1 cellular context compared by ENCODE assay signal in genomic region chr1:234719454-234720258, GRCh38.
A peak's percentile ranks its signal among the peaks of the same experiment; 100 is the strongest.
TF ChIP-seq lines count a peak whose summit lies in the region.

No MANE protein-coding gene starts in this region.

TF ChIP-seq in HepG2, 621 proteins besides CTCF, POLR2A, EP300 and RAD21 (continued from another document and continues in another):
- TF ChIP-seq ZNF318 (CRISPR knock-in tag; IDR thresholded peaks at IDR 0.05) (no peak), GABPB1 (CRISPR knock-in tag; IDR thresholded peaks at IDR 0.05) (no peak), ZNF589 (CRISPR knock-in tag; conservative IDR thresholded peaks at IDR 0.05) (0 out of 2 replicates have a peak, but pooled peaks have one; percentile 58), ZNF747 (CRISPR knock-in tag; IDR thresholded peaks at IDR 0.05; ENCODE audit: borderline replicate concordance) (peak; percentile 33; the same call in 1 of the 2 replicates), MEIS1 (CRISPR knock-in tag; IDR thresholded peaks at IDR 0.05; ENCODE audit: borderline replicate concordance) (peak; percentile 92), POLR2AphosphoS5 (IDR thresholded peaks at IDR 0.05; ENCODE audit: low read depth, low read length) (no peak; the same call in 1 of the 2 replicates), ZBTB7B (CRISPR knock-in tag; IDR thresholded peaks at IDR 0.05) (peak; percentile 81), ZNF775 (CRISPR knock-in tag; IDR thresholded peaks at IDR 0.05; ENCODE audit: borderline replicate concordance) (no peak), ZNF12 (CRISPR knock-in tag; IDR thresholded peaks at IDR 0.05) (no peak), PHF20 (CRISPR knock-in tag; IDR thresholded peaks at IDR 0.05) (peak; percentile 47; the same call in 1 of the 2 replicates), ZNF792 (CRISPR knock-in tag; IDR thresholded peaks at IDR 0.05) (peak; percentile 54), MXI1 (IDR thresholded peaks at IDR 0.05; ENCODE audit: borderline replicate concordance, low read depth, low read length) (0 out of 3 replicates have a peak, but pooled peaks have one; percentile 39), IKZF5 (CRISPR knock-in tag; IDR thresholded peaks at IDR 0.05) (peak; percentile 70; the same call in 1 of the 2 replicates), ZNF407 (CRISPR knock-in tag; IDR thresholded peaks at IDR 0.05; ENCODE audit: not compliant biosample characterization) (peak; percentile 65), CAMTA2 (CRISPR knock-in tag; IDR thresholded peaks at IDR 0.05; ENCODE audit: borderline replicate concordance) (no peak), ZNF768 (CRISPR knock-in tag; IDR thresholded peaks at IDR 0.05) (peak; percentile 29; the same call in 1 of the 2 replicates), ZNF501 (CRISPR knock-in tag; IDR thresholded peaks at IDR 0.05) (peak; percentile 68; the same call in 1 of the 2 replicates), TP53 (CRISPR knock-in tag; conservative IDR thresholded peaks at IDR 0.05) (peak; percentile 70; the same call in 1 of the 2 replicates), FOXJ3 (CRISPR knock-in tag; IDR thresholded peaks at IDR 0.05; ENCODE audit: borderline replicate concordance) (peak; percentile 65; the same call in 1 of the 2 replicates), CENPT (CRISPR knock-in tag; IDR thresholded peaks at IDR 0.05; ENCODE audit: low read depth) (no peak), MTF1 (CRISPR knock-in tag; IDR thresholded peaks at IDR 0.05) (no peak)
- TF ChIP-seq, protein P1, sequence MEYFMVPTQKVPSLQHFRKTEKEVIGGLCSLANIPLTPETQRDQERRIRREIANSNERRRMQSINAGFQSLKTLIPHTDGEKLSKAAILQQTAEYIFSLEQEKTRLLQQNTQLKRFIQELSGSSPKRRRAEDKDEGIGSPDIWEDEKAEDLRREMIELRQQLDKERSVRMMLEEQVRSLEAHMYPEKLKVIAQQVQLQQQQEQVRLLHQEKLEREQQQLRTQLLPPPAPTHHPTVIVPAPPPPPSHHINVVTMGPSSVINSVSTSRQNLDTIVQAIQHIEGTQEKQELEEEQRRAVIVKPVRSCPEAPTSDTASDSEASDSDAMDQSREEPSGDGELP (IDR thresholded peaks at IDR 0.05; ENCODE audit: borderline replicate concordance, low read depth) = peak; percentile 92; the same call in 1 of the 2 replicates
- TF ChIP-seq, protein P2, sequence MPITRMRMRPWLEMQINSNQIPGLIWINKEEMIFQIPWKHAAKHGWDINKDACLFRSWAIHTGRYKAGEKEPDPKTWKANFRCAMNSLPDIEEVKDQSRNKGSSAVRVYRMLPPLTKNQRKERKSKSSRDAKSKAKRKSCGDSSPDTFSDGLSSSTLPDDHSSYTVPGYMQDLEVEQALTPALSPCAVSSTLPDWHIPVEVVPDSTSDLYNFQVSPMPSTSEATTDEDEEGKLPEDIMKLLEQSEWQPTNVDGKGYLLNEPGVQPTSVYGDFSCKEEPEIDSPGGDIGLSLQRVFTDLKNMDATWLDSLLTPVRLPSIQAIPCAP (CRISPR knock-in tag; IDR thresholded peaks at IDR 0.05; ENCODE audit: low read depth) = no peak
- TF ChIP-seq, protein P3, sequence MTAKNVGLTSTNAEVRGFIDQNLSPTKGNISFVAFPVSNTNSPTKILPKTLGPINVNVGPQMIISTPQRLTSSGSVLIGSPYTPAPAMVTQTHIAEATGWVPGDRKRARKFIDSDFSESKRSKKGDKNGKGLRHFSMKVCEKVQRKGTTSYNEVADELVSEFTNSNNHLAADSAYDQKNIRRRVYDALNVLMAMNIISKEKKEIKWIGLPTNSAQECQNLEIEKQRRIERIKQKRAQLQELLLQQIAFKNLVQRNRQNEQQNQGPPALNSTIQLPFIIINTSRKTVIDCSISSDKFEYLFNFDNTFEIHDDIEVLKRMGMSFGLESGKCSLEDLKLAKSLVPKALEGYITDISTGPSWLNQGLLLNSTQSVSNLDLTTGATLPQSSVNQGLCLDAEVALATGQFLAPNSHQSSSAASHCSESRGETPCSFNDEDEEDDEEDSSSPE (CRISPR knock-in tag; IDR thresholded peaks at IDR 0.05) = no peak
- TF ChIP-seq, protein P4, sequence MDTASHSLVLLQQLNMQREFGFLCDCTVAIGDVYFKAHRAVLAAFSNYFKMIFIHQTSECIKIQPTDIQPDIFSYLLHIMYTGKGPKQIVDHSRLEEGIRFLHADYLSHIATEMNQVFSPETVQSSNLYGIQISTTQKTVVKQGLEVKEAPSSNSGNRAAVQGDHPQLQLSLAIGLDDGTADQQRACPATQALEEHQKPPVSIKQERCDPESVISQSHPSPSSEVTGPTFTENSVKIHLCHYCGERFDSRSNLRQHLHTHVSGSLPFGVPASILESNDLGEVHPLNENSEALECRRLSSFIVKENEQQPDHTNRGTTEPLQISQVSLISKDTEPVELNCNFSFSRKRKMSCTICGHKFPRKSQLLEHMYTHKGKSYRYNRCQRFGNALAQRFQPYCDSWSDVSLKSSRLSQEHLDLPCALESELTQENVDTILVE (CRISPR knock-in tag; IDR thresholded peaks at IDR 0.05) = 0 out of 2 replicates have a peak, but pooled peaks have one; percentile 67
- TF ChIP-seq, protein P5, sequence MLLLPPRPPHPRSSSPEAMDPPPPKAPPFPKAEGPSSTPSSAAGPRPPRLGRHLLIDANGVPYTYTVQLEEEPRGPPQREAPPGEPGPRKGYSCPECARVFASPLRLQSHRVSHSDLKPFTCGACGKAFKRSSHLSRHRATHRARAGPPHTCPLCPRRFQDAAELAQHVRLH (CRISPR knock-in tag; IDR thresholded peaks at IDR 0.05; ENCODE audit: borderline replicate concordance, low read depth) = peak; percentile 87; the same call in 1 of the 2 replicates
